9 cellular contexts compared by ENCODE assay signal in the genomic region with DNA sequence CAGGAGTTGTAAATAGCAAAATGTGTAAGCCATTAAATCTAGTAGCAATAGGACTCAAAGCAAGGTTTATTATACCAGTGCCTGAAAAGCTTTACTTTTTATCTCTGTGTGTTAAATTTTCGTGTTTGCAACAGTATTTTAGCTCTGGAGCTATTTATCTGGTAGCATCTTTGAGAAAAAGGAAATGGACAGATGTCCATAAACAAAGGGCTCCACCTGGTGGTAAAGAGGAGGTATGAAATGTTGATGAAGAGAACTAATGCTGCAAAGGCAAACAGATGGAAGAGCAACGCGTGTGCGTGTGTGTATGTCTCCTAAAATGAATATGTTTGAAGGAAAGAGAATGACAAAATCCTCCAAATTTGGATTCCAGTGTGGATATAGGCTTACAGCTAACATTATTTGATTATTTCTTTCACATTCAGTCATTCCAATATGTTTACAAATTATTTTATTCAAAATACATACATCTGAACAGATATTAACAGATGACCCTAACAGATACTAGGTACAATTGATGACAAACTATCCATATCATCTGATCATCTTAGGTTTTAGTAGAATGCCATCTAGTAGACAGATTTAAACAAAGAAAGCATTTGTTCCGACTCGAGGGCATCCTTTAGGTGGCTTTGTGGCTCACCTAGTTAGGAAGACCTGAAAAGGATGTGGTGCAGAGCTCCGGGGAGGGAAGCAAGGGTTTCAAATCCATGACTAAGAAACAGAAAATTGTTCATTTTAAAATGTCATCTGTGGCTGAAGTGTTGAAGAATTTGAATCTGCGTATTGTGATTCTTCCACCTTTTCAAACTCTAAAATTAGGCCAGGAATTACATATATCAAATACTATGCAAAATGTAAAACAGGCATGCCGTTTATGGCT.
DNase-seq lines count a peak whose midpoint lies in the region; ATAC-seq, FAIRE-seq and TF ChIP-seq lines count a peak whose summit lies in the region.
"Had no signal": no experiment of that assay in that cellular context is flagged by ENCODE, and none has a peak within 500 bp of the region (broad histone marks: within the 10 kb centered on the region; RNA-seq: fewer than 3 reads in every experiment).

No MANE protein-coding gene starts in this region.

- no TSS peak for BruUV-seq in HepG2 (replicated peaks; lab: Mats Ljungman, UMichigan)

- TF ChIP-seq RAD21 in HepG2 (CRISPR knock-in tag; IDR thresholded peaks at IDR 0.05), result 0 out of 2 replicates have a peak, but pooled peaks have one; percentile 36

- H3K79me2 ChIP-seq in HepG2 (ENCODE audit: insufficient read depth, low read length), result no peaks in the 10 kb centered on the region

- H3K4me3 ChIP-seq in body of pancreas (no peak overlapping the region), HepG2 (replicated peaks in 1 of 3; ENCODE audit: insufficient read depth in 1 of 3, low read depth in 2 of 3, low read length in 3 of 3) (no peak overlapping the region), vagina (no peak overlapping the region)

- no peak overlapping the region for H3K4me3 Mint-ChIP-seq in CD14-positive monocyte
- H3K4me3 Mint-ChIP-seq: IgD-negative memory B cell had no signal

- POLR2A ChIA-PET in HepG2 (lab: Yijun Ruan, JAX), result no interaction called here

- H3K9me3 Mint-ChIP-seq in CD14-positive monocyte, result no peaks in the 10 kb centered on the region
- H3K9me3 Mint-ChIP-seq: IgD-negative memory B cell had no signal

- H3K9ac ChIP-seq in HepG2 (ENCODE audit: insufficient read depth, low read depth, low read length), result no peak overlapping the region

- no peak overlapping the region for H3K27ac Mint-ChIP-seq in CD14-positive monocyte
- H3K27ac Mint-ChIP-seq: IgD-negative memory B cell had no signal

- CTCF ChIA-PET in HepG2 (lab: Yijun Ruan, JAX; ENCODE audit: low intra/inter-chr PET ratio, low total read pairs), result interaction anchor here (0.8 to 3.1 kb wide), 3 partner anchors 14 to 525 kb away, joined by 3 to 44 read pairs (median 3); no protein-coding TSS in a partner anchor

- H3K27me3 ChIP-seq in body of pancreas, result no peaks in the 10 kb centered on the region
- H3K27me3 ChIP-seq in HepG2 (ENCODE audit: control insufficient read depth in 1 of 2, insufficient read depth in 2 of 2, low read length in 2 of 2), result peaks cover 0 to 23% of the 10 kb centered on the region in 2 experiments; a peak in 2 of 5 replicates
- H3K27me3 ChIP-seq in vagina, result no peaks in the 10 kb centered on the region

- no peaks in the 10 kb centered on the region for H4K20me1 ChIP-seq in HepG2 (ENCODE audit: insufficient read depth, low read length)

- H2AFZ ChIP-seq in HepG2 (ENCODE audit: low read length), result no peak overlapping the region

- no peak overlapping the region for H3K27ac ChIP-seq in body of pancreas
- H3K27ac ChIP-seq in HepG2 (ENCODE audit: extremely low read length, insufficient read depth, low read length), result no peak overlapping the region
- no peak overlapping the region for H3K27ac ChIP-seq in vagina

- H3K4me1 ChIP-seq in body of pancreas (no peaks in the 10 kb centered on the region), HepG2 (ENCODE audit: insufficient read depth, low read length) (no peaks in the 10 kb centered on the region), vagina (no peaks in the 10 kb centered on the region)

- H3K36me3 ChIP-seq in body of pancreas (replicated peaks in 1 of 2; ENCODE audit: insufficient read depth in 1 of 2, low read depth in 2 of 2), result no peaks in the 10 kb centered on the region
- H3K36me3 ChIP-seq in HepG2 (replicated peaks in 1 of 2; ENCODE audit: control insufficient read depth in 1 of 2, insufficient read depth in 2 of 2, low read length in 2 of 2), result no peaks in the 10 kb centered on the region
- no peaks in the 10 kb centered on the region for H3K36me3 ChIP-seq in vagina

- TF ChIP-seq POLR2A in body of pancreas (IDR thresholded peaks at IDR 0.05), result no peak
- no peak for TF ChIP-seq POLR2A in HepG2 (IDR thresholded peaks at IDR 0.05; ENCODE audit: insufficient read depth in 1 of 2, low read depth in 2 of 2, low read length in 2 of 2)
- no peak for TF ChIP-seq POLR2A in vagina (IDR thresholded peaks at IDR 0.05)

- 35 to 43% methylated on average over 9 of the region's 9 CpGs for WGBS in body of pancreas, 2 donors
- WGBS in HepG2 (ENCODE audit: low lambda C conversion rate), result 20% methylated on average over 9 of the region's 9 CpGs

- TF ChIP-seq CTCF in CD14-positive monocyte (IDR thresholded peaks at IDR 0.05), result peak; percentile 83
- peak; percentile 34 to 70 (median 67) for TF ChIP-seq CTCF in body of pancreas (IDR thresholded peaks at IDR 0.05)
- peak; percentile 79 for TF ChIP-seq CTCF in HepG2 (CRISPR knock-in tag; IDR thresholded peaks at IDR 0.05)
- peak; percentile 47 to 82 (median 63) for TF ChIP-seq CTCF in vagina (IDR thresholded peaks at IDR 0.05)

- H3K36me3 Mint-ChIP-seq in CD14-positive monocyte, result no peaks in the 10 kb centered on the region
- H3K36me3 Mint-ChIP-seq: IgD-negative memory B cell had no signal

- in situ Hi-C loops in HepG2 (cut with HindIII; ENCODE audit: extremely low pct_ligation_motif_present, low pct_unique_long_range_greater_than_20kb), result loop anchor here (25.0 kb wide), 1 partner anchor 965 kb away; no protein-coding TSS in a partner anchor

- ATAC-seq in GM18511 (IDR thresholded peaks at IDR 0.05; ENCODE audit: unreplicated experiment) (peak; percentile 77), body of pancreas (peak; percentile 42), HepG2 (peak; percentile 75), HG02840 (IDR thresholded peaks at IDR 0.05; ENCODE audit: low FRiP score, unreplicated experiment) (no peak)

- DNase-seq in CD14-positive monocyte (ENCODE audit: low spot score) (no peak), HT-29 (ENCODE audit: low spot score) (peak; percentile 45), NCI-H82 treated with DMSO at 0.1 percent for 48 hours (lab: John Stamatoyannopoulos, UW; ENCODE audit: unreplicated experiment) (peak; percentile 85), body of pancreas (peak in 2 of 4 donors; percentile 10 to 23), HepG2 (ENCODE audit: low spot score) (peak; percentile 66), vagina (ENCODE audit: extremely low spot score in 2 of 2) (no peak)

- H3K9me3 ChIP-seq in body of pancreas, result no peaks in the 10 kb centered on the region
- H3K9me3 ChIP-seq in HepG2 (ENCODE audit: low read length), result no peaks in the 10 kb centered on the region
- H3K9me3 ChIP-seq in vagina, result no peaks in the 10 kb centered on the region

- no peak overlapping the region for H3K4me2 ChIP-seq in HepG2 (ENCODE audit: low read depth, low read length)

- no peaks in the 10 kb centered on the region for H3K4me1 Mint-ChIP-seq in CD14-positive monocyte

- intact Hi-C loops in CD14-positive monocyte (cut with micrococcal nuclease), result loop anchor here in 1 of 2 donors (5.0 kb wide), 1 partner anchor 525 kb away; the partner anchor contains the start of gene HOXD8
- intact Hi-C loops in body of pancreas (cut with DNase I), result no loop called here
- intact Hi-C loops in HepG2 (cut with micrococcal nuclease; ENCODE audit: unreplicated experiment), result loop anchor here (1.0 to 10.0 kb wide), 3 partner anchors 162 to 525 kb away; no protein-coding TSS in a partner anchor
- intact Hi-C loops in vagina (cut with DNase I), result loop anchor here (10.0 kb wide), 1 partner anchor 162 kb away; no protein-coding TSS in a partner anchor

- peak; percentile 49 for FAIRE-seq in HepG2 (lab: Jason Lieb, UNC)

- peaks cover 10 to 48% (median 14%) of the 10 kb centered on the region in 3 donors for H3K27me3 Mint-ChIP-seq in CD14-positive monocyte (ENCODE audit: low read depth in 3 of 3)

- TF ChIP-seq EP300 in HepG2 (IDR thresholded peaks at IDR 0.05; ENCODE audit: low read depth in 2 of 2, low read length in 2 of 2) (no peak), HepG2 (CRISPR knock-in tag; IDR thresholded peaks at IDR 0.05; ENCODE audit: borderline replicate concordance) (no peak)

TF ChIP-seq in HepG2, 621 proteins besides CTCF, POLR2A, EP300 and RAD21 (continues in another document):
- TF ChIP-seq ZFP62 (CRISPR knock-in tag; IDR thresholded peaks at IDR 0.05) (no peak), SMC3 (IDR thresholded peaks at IDR 0.05; ENCODE audit: low read length) (peak; percentile 72), ZSCAN25 (CRISPR knock-in tag; IDR thresholded peaks at IDR 0.05) (no peak), ZNF24 (IDR thresholded peaks at IDR 0.05) (peak; percentile 33; the same call in 1 of the 2 replicates), POGK (CRISPR knock-in tag; conservative IDR thresholded peaks at IDR 0.05) (no peak), ZNF672 (CRISPR knock-in tag; IDR thresholded peaks at IDR 0.05) (no peak), ARID2 (CRISPR knock-in tag; IDR thresholded peaks at IDR 0.05; ENCODE audit: borderline replicate concordance) (no peak), SMARCE1 (IDR thresholded peaks at IDR 0.05; ENCODE audit: borderline replicate concordance) (no peak), RXRB (CRISPR knock-in tag; IDR thresholded peaks at IDR 0.05; ENCODE audit: borderline replicate concordance) (0 out of 2 replicates have a peak, but pooled peaks have one; percentile 13), ZNF138 (CRISPR knock-in tag; IDR thresholded peaks at IDR 0.05; ENCODE audit: low read depth) (no peak)
- TF ChIP-seq, protein P1, sequence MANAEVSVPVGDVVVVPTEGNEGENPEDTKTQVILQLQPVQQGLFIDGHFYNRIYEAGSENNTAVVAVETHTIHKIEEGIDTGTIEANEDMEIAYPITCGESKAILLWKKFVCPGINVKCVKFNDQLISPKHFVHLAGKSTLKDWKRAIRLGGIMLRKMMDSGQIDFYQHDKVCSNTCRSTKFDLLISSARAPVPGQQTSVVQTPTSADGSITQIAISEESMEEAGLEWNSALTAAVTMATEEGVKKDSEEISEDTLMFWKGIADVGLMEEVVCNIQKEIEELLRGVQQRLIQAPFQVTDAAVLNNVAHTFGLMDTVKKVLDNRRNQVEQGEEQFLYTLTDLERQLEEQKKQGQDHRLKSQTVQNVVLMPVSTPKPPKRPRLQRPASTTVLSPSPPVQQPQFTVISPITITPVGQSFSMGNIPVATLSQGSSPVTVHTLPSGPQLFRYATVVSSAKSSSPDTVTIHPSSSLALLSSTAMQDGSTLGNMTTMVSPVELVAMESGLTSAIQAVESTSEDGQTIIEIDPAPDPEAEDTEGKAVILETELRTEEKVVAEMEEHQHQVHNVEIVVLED (CRISPR knock-in tag; IDR thresholded peaks at IDR 0.05; ENCODE audit: borderline replicate concordance), result no peak

Comparison
In these comparisons a context has a peak if more than half of its experiments do, and no peak if none do; other contexts are left out.
1. DNase-seq: peak in HT-29 (single experiment), NCI-H82 treated with DMSO at 0.1 percent for 48 hours (single experiment) and HepG2 (single experiment); none in CD14-positive monocyte (single experiment) and vagina (0 of 2).
2. Peak in every context shown above with its lines, with median percentiles within 50 percentile points of each other: CTCF ChIP-seq.